Comparison of ENCODE assay signal across 8 cellular contexts in the genomic region with DNA sequence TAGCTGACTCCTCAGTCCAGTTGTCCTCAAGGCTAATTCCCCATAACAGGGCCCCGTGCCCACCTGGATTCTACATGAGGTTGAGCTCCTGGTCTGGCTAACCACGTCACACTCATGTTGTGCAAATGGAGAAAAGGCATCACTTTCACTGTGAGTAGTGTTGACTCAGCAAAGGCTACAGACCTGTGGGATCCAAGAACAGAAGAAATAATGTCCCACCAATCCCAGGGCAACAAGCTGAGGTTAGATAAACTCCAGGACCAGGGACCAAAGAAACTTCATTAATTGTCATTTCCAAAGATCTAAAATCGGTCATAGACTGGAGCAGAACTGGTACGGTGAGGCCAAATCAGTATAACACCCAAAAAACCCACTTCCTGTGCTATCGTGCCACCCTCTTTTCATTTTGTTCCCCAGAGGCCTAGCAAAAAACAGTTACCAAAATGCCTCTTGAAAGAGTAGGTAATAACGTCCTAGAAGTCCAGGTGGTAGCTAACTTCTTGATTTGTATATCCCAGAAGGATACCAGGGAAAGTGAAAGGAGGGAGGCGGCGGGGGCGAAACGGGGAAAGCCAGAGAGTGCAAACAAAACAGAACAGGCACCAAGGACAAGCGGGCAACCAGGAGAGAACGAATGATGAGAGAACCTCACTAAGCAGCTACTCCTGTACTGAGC. TPM values are rescaled to one million over a fixed set of nuclear protein-coding genes. Genes with fewer than 3 reads are reported as not detected.
A peak's percentile ranks its signal among the peaks of the same experiment; 100 is the strongest.
DNase-seq lines count a peak whose midpoint lies in the region; ATAC-seq and TF ChIP-seq lines count a peak whose summit lies in the region.

No MANE protein-coding gene starts in this region.

- POLR2A ChIA-PET in activated CD8-positive, alpha-beta T cell treated with anti-CD3 and anti-CD28 coated beads, Interleukin-2, amount 10 ng/mL, durations not matched to agents 7 days and 5 days (lab: Charles Lee): interaction anchor here (0.7 to 3.2 kb wide), 11 partner anchors 14 to 597 kb away, joined by 3 to 15 read pairs (median 5); a partner anchor contains a TSS

- no peak for TF ChIP-seq CTCF in foreskin fibroblast (IDR thresholded peaks at IDR 0.05; ENCODE audit: low read depth, low read length)

- H3K36me3 Mint-ChIP-seq in activated CD8-positive, alpha-beta T cell treated with anti-CD3 and anti-CD28 coated beads, Interleukin-2, amount 10 ng/mL, durations not matched to agents 7 days and 5 days (ENCODE audit: low read depth): peaks cover 43% of the 10 kb centered on the region
- H3K36me3 Mint-ChIP-seq in stimulated activated effector memory CD8-positive, alpha-beta T cell treated with anti-CD3 and anti-CD28 coated beads, Interleukin-12 subunit alpha, Interleukin-12 subunit beta, amount 100 ng/mL, for 72 hours: peaks cover 70% of the 10 kb centered on the region

- H3K27me3 Mint-ChIP-seq in activated CD8-positive, alpha-beta T cell treated with anti-CD3 and anti-CD28 coated beads, Interleukin-2, amount 10 ng/mL, durations not matched to agents 7 days and 5 days (ENCODE audit: low read depth): no peaks in the 10 kb centered on the region

- peak overlapping the region; percentile 97 to 99 for H3K4me3 ChIP-seq in foreskin fibroblast (ENCODE audit: low read depth in 1 of 2, low read length in 2 of 2)

- peak; percentile 40 for ATAC-seq in activated CD8-positive, alpha-beta T cell treated with anti-CD3 and anti-CD28 coated beads, Interleukin-2, amount 10 ng/mL, durations not matched to agents 7 days and 5 days
- ATAC-seq in stimulated activated effector memory CD8-positive, alpha-beta T cell treated with anti-CD3 and anti-CD28 coated beads, Interleukin-12 subunit alpha, Interleukin-12 subunit beta, amount 100 ng/mL, for 72 hours: peak; percentile 70

- peak overlapping the region; percentile 89 for H3K4me3 Mint-ChIP-seq in activated CD8-positive, alpha-beta T cell treated with anti-CD3 and anti-CD28 coated beads, Interleukin-2, amount 10 ng/mL, durations not matched to agents 7 days and 5 days
- H3K4me3 Mint-ChIP-seq in stimulated activated effector memory CD8-positive, alpha-beta T cell treated with anti-CD3 and anti-CD28 coated beads, Interleukin-12 subunit alpha, Interleukin-12 subunit beta, amount 100 ng/mL, for 72 hours: peak overlapping the region; percentile 89

- peak overlapping the region; percentile 97 for H3K27ac Mint-ChIP-seq in activated CD8-positive, alpha-beta T cell treated with anti-CD3 and anti-CD28 coated beads, Interleukin-2, amount 10 ng/mL, durations not matched to agents 7 days and 5 days
- peak overlapping the region; percentile 97 for H3K27ac Mint-ChIP-seq in stimulated activated effector memory CD8-positive, alpha-beta T cell treated with anti-CD3 and anti-CD28 coated beads, Interleukin-12 subunit alpha, Interleukin-12 subunit beta, amount 100 ng/mL, for 72 hours

- H3K9me3 Mint-ChIP-seq in activated CD8-positive, alpha-beta T cell treated with anti-CD3 and anti-CD28 coated beads, Interleukin-2, amount 10 ng/mL, durations not matched to agents 7 days and 5 days (ENCODE audit: insufficient read depth): no peaks in the 10 kb centered on the region
- H3K9me3 Mint-ChIP-seq in stimulated activated effector memory CD8-positive, alpha-beta T cell treated with anti-CD3 and anti-CD28 coated beads, Interleukin-12 subunit alpha, Interleukin-12 subunit beta, amount 100 ng/mL, for 72 hours: no peaks in the 10 kb centered on the region

- peaks cover 53% of the 10 kb centered on the region for H3K4me1 Mint-ChIP-seq in activated CD8-positive, alpha-beta T cell treated with anti-CD3 and anti-CD28 coated beads, Interleukin-2, amount 10 ng/mL, durations not matched to agents 7 days and 5 days (ENCODE audit: low read depth)
- peaks cover 75% of the 10 kb centered on the region for H3K4me1 Mint-ChIP-seq in stimulated activated effector memory CD8-positive, alpha-beta T cell treated with anti-CD3 and anti-CD28 coated beads, Interleukin-12 subunit alpha, Interleukin-12 subunit beta, amount 100 ng/mL, for 72 hours

- CTCF ChIA-PET in activated CD8-positive, alpha-beta T cell treated with anti-CD3 and anti-CD28 coated beads, Interleukin-2, amount 10 ng/mL, durations not matched to agents 7 days and 5 days (lab: Charles Lee): interaction anchor here (0.7 to 6.9 kb wide), 10 partner anchors 10 to 823 kb away, joined by 3 to 124 read pairs (median 7); a partner anchor contains a TSS

- DNase-seq in activated gamma-delta T cell treated with Interleukin-2 at 50 U/mL for 16 hours (peak; percentile 42), activated gamma-delta T cell (lab: John Stamatoyannopoulos, UW) (no peak), foreskin fibroblast (no peak), HK-2 (ENCODE audit: unreplicated experiment) (no peak), ureter (ENCODE audit: low spot score) (no peak), GOT3 (lab: John Stamatoyannopoulos, UW) (no peak)
- peak; percentile 74 for DNase-seq in activated CD8-positive, alpha-beta T cell treated with anti-CD3 and anti-CD28 coated beads, Interleukin-2, amount 10 ng/mL, durations not matched to agents 7 days and 5 days
- DNase-seq in stimulated activated effector memory CD8-positive, alpha-beta T cell treated with anti-CD3 and anti-CD28 coated beads, Interleukin-12 subunit alpha, Interleukin-12 subunit beta, amount 100 ng/mL, for 72 hours (ENCODE audit: low spot score in 2 of 2): peak; percentile 32 to 82

RNA-seq across cellular contexts. Expression of a gene that starts 1.4 kb away (rescaled TPM):
- total RNA-seq in activated CD8-positive, alpha-beta T cell treated with anti-CD3 and anti-CD28 coated beads, Interleukin-2, amount 10 ng/mL, durations not matched to agents 7 days and 5 days: 100 to 1,000 TPM; 160 to 161 TPM
- total RNA-seq in ureter: 99.6 TPM

RNA-seq across cellular contexts. Expression of a gene that starts 2.0 kb away (rescaled TPM):
- 10 to 100 TPM; 19.5 to 21.2 TPM for total RNA-seq in activated CD8-positive, alpha-beta T cell treated with anti-CD3 and anti-CD28 coated beads, Interleukin-2, amount 10 ng/mL, durations not matched to agents 7 days and 5 days
- total RNA-seq in ureter: 32.1 TPM

RNA-seq across cellular contexts. Expression of a gene that starts 31.3 kb away (rescaled TPM):
- 1 to 10 TPM; 2.4 to 2.6 TPM for total RNA-seq in activated CD8-positive, alpha-beta T cell treated with anti-CD3 and anti-CD28 coated beads, Interleukin-2, amount 10 ng/mL, durations not matched to agents 7 days and 5 days
- total RNA-seq in ureter: 1,521 TPM

RNA-seq across cellular contexts. Expression of a gene that starts 51.9 kb away (rescaled TPM):
- total RNA-seq in activated CD8-positive, alpha-beta T cell treated with anti-CD3 and anti-CD28 coated beads, Interleukin-2, amount 10 ng/mL, durations not matched to agents 7 days and 5 days: 10 to 100 TPM; 20.2 to 23.6 TPM
- 36.5 TPM for total RNA-seq in ureter

Comparison
In these comparisons a context has a peak if more than half of its experiments do, and no peak if none do; other contexts are left out.
1. DNase-seq: peak in activated gamma-delta T cell treated with Interleukin-2 at 50 U/mL for 16 hours (single experiment), activated CD8-positive, alpha-beta T cell treated with anti-CD3 and anti-CD28 coated beads, Interleukin-2, amount 10 ng/mL, durations not matched to agents 7 days and 5 days (single experiment) and stimulated activated effector memory CD8-positive, alpha-beta T cell treated with anti-CD3 and anti-CD28 coated beads, Interleukin-12 subunit alpha, Interleukin-12 subunit beta, amount 100 ng/mL, for 72 hours (2 of 2); none in activated gamma-delta T cell (single experiment), foreskin fibroblast (0 of 2), HK-2 (single experiment), ureter (single experiment) and GOT3 (single experiment).
2. RNA of a gene that starts 31.3 kb away (total RNA-seq): 1,521 TPM in ureter (single experiment); 2.4 to 2.6 TPM in activated CD8-positive, alpha-beta T cell treated with anti-CD3 and anti-CD28 coated beads, Interleukin-2, amount 10 ng/mL, durations not matched to agents 7 days and 5 days; every median in the first group is over 100 times any median in the second.